9 cellular contexts compared by ENCODE assay signal in the genomic region with DNA sequence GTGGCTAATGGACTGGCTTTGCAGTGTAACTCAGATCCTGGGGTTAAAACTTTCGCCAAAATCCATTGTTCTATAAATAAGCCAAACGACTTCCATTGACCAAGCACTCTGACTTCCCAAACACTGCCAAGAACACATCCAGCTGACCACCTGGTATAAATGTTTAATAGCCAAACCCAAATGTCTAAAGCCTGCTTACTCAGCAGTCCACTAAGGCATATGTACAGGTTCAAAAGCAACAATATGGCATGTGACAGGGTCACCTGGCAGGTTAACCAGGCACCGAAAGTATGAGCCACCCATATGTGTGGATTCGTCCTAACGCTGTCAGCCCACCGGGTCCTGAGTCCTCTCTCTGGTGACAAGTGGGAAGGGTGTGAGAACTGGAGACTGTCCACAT. TPM values are rescaled to one million over a fixed set of nuclear protein-coding genes. Genes with fewer than 3 reads are reported as not detected.
DNase-seq lines count a peak whose midpoint lies in the region; ATAC-seq and TF ChIP-seq lines count a peak whose summit lies in the region.
"Had no signal": no experiment of that assay in that cellular context is flagged by ENCODE, and none has a peak within 500 bp of the region (broad histone marks: within the 10 kb centered on the region; RNA-seq: fewer than 3 reads in every experiment).

No MANE protein-coding gene starts in this region.

- no peaks in the 10 kb centered on the region for H3K27me3 ChIP-seq in AG04450 (ENCODE audit: control insufficient read depth, insufficient read depth, low read length)
- H3K27me3 ChIP-seq in effector memory CD4-positive, alpha-beta T cell (replicated peaks; ENCODE audit: control insufficient read depth, insufficient read depth, low read length, poor library complexity, severe bottlenecking), result no peaks in the 10 kb centered on the region

- peaks cover 42% of the 10 kb centered on the region for H3K4me1 ChIP-seq in effector memory CD4-positive, alpha-beta T cell (ENCODE audit: control insufficient read depth, insufficient read depth, low read length, poor library complexity, severe bottlenecking)

- no peak for TF ChIP-seq CTCF in AG04450 (IDR thresholded peaks at IDR 0.05; ENCODE audit: low read depth, low read length)
- no peak for TF ChIP-seq CTCF in LNCaP clone FGC (IDR thresholded peaks at IDR 0.05; ENCODE audit: control insufficient read depth, extremely low read depth, insufficient read depth)
- no peak for TF ChIP-seq CTCF in nephron (IDR thresholded peaks at IDR 0.05; ENCODE audit: unreplicated experiment in 3 of 3)

- ATAC-seq in central memory CD8-positive, alpha-beta T cell (replicated peaks; ENCODE audit: extremely low read depth, poor library complexity, severe bottlenecking), result no peak
- ATAC-seq in HG02981 (IDR thresholded peaks at IDR 0.05; ENCODE audit: unreplicated experiment), result no peak

- H3K27ac ChIP-seq in AG04450 (ENCODE audit: low read depth, low read length), result no peak overlapping the region
- no peak overlapping the region for H3K27ac ChIP-seq in effector memory CD4-positive, alpha-beta T cell (ENCODE audit: insufficient read depth, low read length, poor library complexity, severe bottlenecking)

- DNase-seq in AG04450 (ENCODE audit: low read depth, low spot score) (no peak), LNCaP clone FGC (ENCODE audit: low read depth) (no peak), islet precursor cell (no peak), NCI-H510A (lab: John Stamatoyannopoulos, UW) (no peak)
- DNase-seq in central memory CD8-positive, alpha-beta T cell (ENCODE audit: low spot score in 2 of 2), result no peak
- DNase-seq in effector memory CD4-positive, alpha-beta T cell, result no peak
- DNase-seq: NCI-H1417 treated with DMSO at 0.1 percent for 48 hours had no signal

- H3K9me3 ChIP-seq in AG04450 (ENCODE audit: control insufficient read depth, insufficient read depth, low read length), result no peaks in the 10 kb centered on the region; the same call in 1 of the 2 replicates
- H3K9me3 ChIP-seq in effector memory CD4-positive, alpha-beta T cell (ENCODE audit: control insufficient read depth, low read length), result no peaks in the 10 kb centered on the region

- H3K9me3 Mint-ChIP-seq in central memory CD8-positive, alpha-beta T cell, result no peaks in the 10 kb centered on the region
- no peaks in the 10 kb centered on the region for H3K9me3 Mint-ChIP-seq in nephron

- peaks cover 41% of the 10 kb centered on the region for H3K36me3 Mint-ChIP-seq in central memory CD8-positive, alpha-beta T cell (ENCODE audit: insufficient read depth)
- peaks cover 39% of the 10 kb centered on the region for H3K36me3 Mint-ChIP-seq in nephron (ENCODE audit: low read depth)

- CTCF ChIA-PET in AG04450 (lab: Charles Lee), result no interaction called here

- no peaks in the 10 kb centered on the region for H3K27me3 Mint-ChIP-seq in central memory CD8-positive, alpha-beta T cell
- H3K27me3 Mint-ChIP-seq in nephron (ENCODE audit: low read depth), result peaks cover 4% of the 10 kb centered on the region

- peak overlapping the region; percentile 86 for H3K4me3 Mint-ChIP-seq in central memory CD8-positive, alpha-beta T cell
- peak overlapping the region; percentile 91 to 98 (median 93) for H3K4me3 Mint-ChIP-seq in nephron

- peaks cover 56% of the 10 kb centered on the region for H3K4me1 Mint-ChIP-seq in central memory CD8-positive, alpha-beta T cell
- H3K4me1 Mint-ChIP-seq in nephron, result peaks cover 44% of the 10 kb centered on the region

- no peak overlapping the region for H3K27ac Mint-ChIP-seq in central memory CD8-positive, alpha-beta T cell (ENCODE audit: low read depth)
- peak overlapping the region in 1 of 3 experiments; percentile 94 for H3K27ac Mint-ChIP-seq in nephron

- peak overlapping the region; percentile 90 for H3K4me3 ChIP-seq in AG04450 (ENCODE audit: low read depth, low read length)
- peak overlapping the region; percentile 64; the same call in 1 of the 2 replicates for H3K4me3 ChIP-seq in LNCaP clone FGC (ENCODE audit: low read depth, low read length)
- H3K4me3 ChIP-seq in effector memory CD4-positive, alpha-beta T cell (ENCODE audit: insufficient read depth, low read depth, low read length, poor library complexity, severe bottlenecking), result no peak overlapping the region

- H3K36me3 ChIP-seq in effector memory CD4-positive, alpha-beta T cell (ENCODE audit: control insufficient read depth, insufficient read depth, low read length), result peaks cover 24% of the 10 kb centered on the region

- POLR2A ChIA-PET in AG04450 (lab: Yijun Ruan, JAX), result no interaction called here

RNA-seq across cellular contexts. Expression of a gene that starts 2.1 kb away (rescaled TPM):
- polyA plus RNA-seq in AG04450 (2011; rRNA removed), result 74.4 and 89.9 TPM in 2 replicates
- polyA minus RNA-seq in AG04450 (2011; rRNA and poly(A)+ RNA removed), result 101 and 105 TPM in 2 replicates

RNA-seq across cellular contexts. Expression of a gene that starts 42.6 kb away (rescaled TPM):
- 61.7 and 80.3 TPM in 2 replicates for polyA plus RNA-seq in AG04450 (2011; rRNA removed)
- 49.6 and 71.2 TPM in 2 replicates for polyA minus RNA-seq in AG04450 (2011; rRNA and poly(A)+ RNA removed)

RNA-seq across cellular contexts. Expression of a gene that starts 46.0 kb away (rescaled TPM):
- polyA plus RNA-seq in AG04450 (2011; rRNA removed), result 0.11 TPM in 2 replicates
- polyA minus RNA-seq in AG04450 (2011; rRNA and poly(A)+ RNA removed), result not detected in 2 replicates

RNA-seq across cellular contexts. Expression of a gene that starts 58.8 kb away (rescaled TPM):
- polyA plus RNA-seq in AG04450 (2011; rRNA removed), result 11.1 and 13.2 TPM in 2 replicates
- 15.9 and 16.9 TPM in 2 replicates for polyA minus RNA-seq in AG04450 (2011; rRNA and poly(A)+ RNA removed)
